Comparison of ENCODE assay signal across 18 cellular contexts in the genomic region with DNA sequence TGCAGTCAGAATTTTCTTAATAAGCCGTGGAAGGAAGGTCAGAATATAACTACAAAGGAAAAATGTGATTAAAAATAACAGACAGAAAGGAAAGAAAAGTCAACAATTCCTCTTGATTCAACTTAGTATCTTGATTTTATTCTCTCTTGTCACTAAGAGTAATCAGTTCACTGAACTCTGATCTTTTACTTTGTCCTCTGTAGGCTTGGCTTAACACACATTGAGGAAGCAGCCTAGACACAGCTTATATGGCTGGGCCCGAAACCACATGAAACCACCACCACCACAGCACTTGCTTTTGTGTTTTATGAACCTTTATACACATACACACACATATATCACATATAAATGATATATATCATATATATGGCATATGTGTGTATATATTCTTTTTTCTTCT.
"Had no signal": no experiment of that assay in that cellular context is flagged by ENCODE, and none has a peak within 500 bp of the region (broad histone marks: within the 10 kb centered on the region; RNA-seq: fewer than 3 reads in every experiment).

No MANE protein-coding gene starts in this region.

- H3K27me3 Mint-ChIP-seq: activated naive CD4-positive, alpha-beta T cell treated with anti-CD3 and anti-CD28 coated beads, Interleukin-2, amount 10 ng/mL, durations not matched to agents 7 days and 5 days; naive thymus-derived CD4-positive, alpha-beta T cell; T-helper 17 cell; type B pancreatic cell had no signal

- DNase-seq: activated naive CD4-positive, alpha-beta T cell treated with anti-CD3 and anti-CD28 coated beads, Interleukin-2, amount 10 ng/mL, durations not matched to agents 7 days and 5 days; central memory CD4-positive, alpha-beta T cell; effector CD8-positive, alpha-beta T cell; gastrocnemius medialis; heart right ventricle; kidney; lower lobe of right lung; naive thymus-derived CD4-positive, alpha-beta T cell; occipital lobe; sigmoid colon; stimulated activated CD4-positive, alpha-beta T cell treated with anti-CD3 and anti-CD28 coated beads, Interleukin-12 subunit alpha, Interleukin-12 subunit beta, amount 100 ng/mL, for 4 hours; stimulated activated naive CD8-positive, alpha-beta T cell treated with anti-CD3 and anti-CD28 coated beads, Interleukin-15, Interleukin-2, amounts not matched to agents 100 U/mL and 50 U/mL, for 24 hours; T-helper 17 cell had no signal

- H3K4me1 ChIP-seq: gastrocnemius medialis, heart right ventricle, lower lobe of right lung, sigmoid colon, suprapubic skin had no signal

- ATAC-seq: activated CD4-positive, CD25-positive, alpha-beta regulatory T cell treated with anti-CD3 and anti-CD28 coated beads, Interleukin-2, amount 50 U/mL, for 24 hours; gastrocnemius medialis; heart right ventricle; lower lobe of right lung; naive thymus-derived CD4-positive, alpha-beta T cell; stimulated activated naive CD8-positive, alpha-beta T cell treated with anti-CD3 and anti-CD28 coated beads, Interleukin-15, Interleukin-2, amounts not matched to agents 100 U/mL and 50 U/mL, for 24 hours; T-helper 17 cell had no signal

- H3K36me3 ChIP-seq: gastrocnemius medialis, heart right ventricle, lower lobe of right lung, sigmoid colon, suprapubic skin had no signal

- H3K36me3 Mint-ChIP-seq: activated naive CD4-positive, alpha-beta T cell treated with anti-CD3 and anti-CD28 coated beads, Interleukin-2, amount 10 ng/mL, durations not matched to agents 7 days and 5 days; naive thymus-derived CD4-positive, alpha-beta T cell; type B pancreatic cell had no signal

- H3K4me1 Mint-ChIP-seq: activated naive CD4-positive, alpha-beta T cell treated with anti-CD3 and anti-CD28 coated beads, Interleukin-2, amount 10 ng/mL, durations not matched to agents 7 days and 5 days; naive thymus-derived CD4-positive, alpha-beta T cell; T-helper 17 cell had no signal

- FAIRE-seq: kidney had no signal

- H3K27ac Mint-ChIP-seq: activated naive CD4-positive, alpha-beta T cell treated with anti-CD3 and anti-CD28 coated beads, Interleukin-2, amount 10 ng/mL, durations not matched to agents 7 days and 5 days; activated T-helper 2 cell treated with anti-CD3 and anti-CD28 coated beads, Interferon-gamma antibody, Interleukin-2, Interleukin-4, amounts not matched to agents 10 μg/mL and 5 μg/mL and 100 μg/mL, durations not matched to agents 14 hours and 24 hours and 36 hours; naive thymus-derived CD4-positive, alpha-beta T cell; T-helper 17 cell; type B pancreatic cell had no signal

- H3K27me3 ChIP-seq: gastrocnemius medialis, heart right ventricle, sigmoid colon, suprapubic skin had no signal

- H3K9me3 Mint-ChIP-seq: type B pancreatic cell had no signal

- H3K9me3 ChIP-seq: gastrocnemius medialis, sigmoid colon, suprapubic skin had no signal

- H3K4me3 Mint-ChIP-seq: activated naive CD4-positive, alpha-beta T cell treated with anti-CD3 and anti-CD28 coated beads, Interleukin-2, amount 10 ng/mL, durations not matched to agents 7 days and 5 days; naive thymus-derived CD4-positive, alpha-beta T cell; T-helper 17 cell; type B pancreatic cell had no signal

- H3K4me3 ChIP-seq: coronary artery, gastrocnemius medialis, heart right ventricle, lower lobe of right lung, sigmoid colon, suprapubic skin had no signal

- H3K27ac ChIP-seq: coronary artery, gastrocnemius medialis, heart right ventricle, lower lobe of right lung, sigmoid colon, suprapubic skin had no signal
